ENCODE assay signal across 8 cellular contexts in the genomic region with DNA sequence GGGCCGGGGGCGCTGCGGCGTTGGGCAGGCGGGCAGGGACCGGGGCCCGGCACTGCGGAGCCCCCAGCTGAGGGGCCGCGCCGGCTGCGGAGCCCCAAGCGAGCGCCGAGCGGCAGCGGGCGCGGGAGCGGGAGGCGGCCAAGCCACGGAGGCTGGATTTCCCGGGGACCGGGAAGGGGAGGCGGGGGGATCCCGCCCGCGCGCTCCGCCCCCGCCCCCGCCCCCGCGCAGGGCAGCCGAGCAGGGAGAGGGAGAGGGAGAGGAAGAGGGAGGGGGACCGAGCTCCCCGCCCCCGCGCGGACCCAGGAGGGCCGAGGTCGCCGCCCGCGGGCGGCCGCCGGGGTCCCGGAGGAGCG. TPM values are rescaled to one million over a fixed set of nuclear protein-coding genes. Genes with fewer than 3 reads are reported as not detected.
A peak's percentile ranks its signal among the peaks of the same experiment; 100 is the strongest.
DNase-seq lines count a peak whose midpoint lies in the region; ATAC-seq and TF ChIP-seq lines count a peak whose summit lies in the region.

A gene with protein sequence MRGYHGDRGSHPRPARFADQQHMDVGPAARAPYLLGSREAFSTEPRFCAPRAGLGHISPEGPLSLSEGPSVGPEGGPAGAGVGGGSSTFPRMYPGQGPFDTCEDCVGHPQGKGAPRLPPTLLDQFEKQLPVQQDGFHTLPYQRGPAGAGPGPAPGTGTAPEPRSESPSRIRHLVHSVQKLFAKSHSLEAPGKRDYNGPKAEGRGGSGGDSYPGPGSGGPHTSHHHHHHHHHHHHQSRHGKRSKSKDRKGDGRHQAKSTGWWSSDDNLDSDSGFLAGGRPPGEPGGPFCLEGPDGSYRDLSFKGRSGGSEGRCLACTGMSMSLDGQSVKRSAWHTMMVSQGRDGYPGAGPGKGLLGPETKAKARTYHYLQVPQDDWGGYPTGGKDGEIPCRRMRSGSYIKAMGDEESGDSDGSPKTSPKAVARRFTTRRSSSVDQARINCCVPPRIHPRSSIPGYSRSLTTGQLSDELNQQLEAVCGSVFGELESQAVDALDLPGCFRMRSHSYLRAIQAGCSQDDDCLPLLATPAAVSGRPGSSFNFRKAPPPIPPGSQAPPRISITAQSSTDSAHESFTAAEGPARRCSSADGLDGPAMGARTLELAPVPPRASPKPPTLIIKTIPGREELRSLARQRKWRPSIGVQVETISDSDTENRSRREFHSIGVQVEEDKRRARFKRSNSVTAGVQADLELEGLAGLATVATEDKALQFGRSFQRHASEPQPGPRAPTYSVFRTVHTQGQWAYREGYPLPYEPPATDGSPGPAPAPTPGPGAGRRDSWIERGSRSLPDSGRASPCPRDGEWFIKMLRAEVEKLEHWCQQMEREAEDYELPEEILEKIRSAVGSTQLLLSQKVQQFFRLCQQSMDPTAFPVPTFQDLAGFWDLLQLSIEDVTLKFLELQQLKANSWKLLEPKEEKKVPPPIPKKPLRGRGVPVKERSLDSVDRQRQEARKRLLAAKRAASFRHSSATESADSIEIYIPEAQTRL (minus strand): TSS at position 154 of the 356 bp plus-strand sequence. CDS start 24,267 bp downstream, outside the sequence.

- H3K27me3 ChIP-seq in dorsolateral prefrontal cortex: peaks cover 0 to 48% (median 13%) of the 10 kb centered on the region in 45 donors

- peak within 1 kb of the TSS; percentile 70 for H3K4me3 Mint-ChIP-seq in progenitor cell of endocrine pancreas (ENCODE audit: low read depth)

- H3K27me3 Mint-ChIP-seq in progenitor cell of endocrine pancreas: peaks cover 85% of the 10 kb centered on the region

- H3K9me3 Mint-ChIP-seq in progenitor cell of endocrine pancreas (ENCODE audit: low read depth): no peaks in the 10 kb centered on the region

- H3K4me3 ChIP-seq in dorsolateral prefrontal cortex: peak within 1 kb of the TSS; percentile 45 to 78 (median 66)

- peak; percentile 36 for DNase-seq in DMS153 (lab: John Stamatoyannopoulos, UW)
- DNase-seq in DMS153 treated with DMSO at 0.1 percent for 48 hours (lab: John Stamatoyannopoulos, UW; ENCODE audit: unreplicated experiment): no peak
- DNase-seq in NCI-H526 treated with DMSO at 0.1 percent for 48 hours (lab: John Stamatoyannopoulos, UW): peak; percentile 32
- peak in 1 of 10 donors; percentile 67 for DNase-seq in dorsolateral prefrontal cortex
- peak; percentile 37 for DNase-seq in progenitor cell of endocrine pancreas (ENCODE audit: low spot score, unreplicated experiment)
- DNase-seq in T-helper 9 cell: no peak
- no peak for DNase-seq in activated gamma-delta T cell (lab: John Stamatoyannopoulos, UW)

- H3K36me3 Mint-ChIP-seq in progenitor cell of endocrine pancreas (ENCODE audit: insufficient read depth): no peaks in the 10 kb centered on the region

- ATAC-seq in GM19455 (IDR thresholded peaks at IDR 0.05; ENCODE audit: unreplicated experiment): no peak

- peak within 1 kb of the TSS in 58 of 59 donors; percentile 22 to 97 (median 82) for H3K27ac ChIP-seq in dorsolateral prefrontal cortex

- intact Hi-C loops in dorsolateral prefrontal cortex (cut with DNase I): loop anchor here in 1 of 2 donors (5.0 kb wide), 1 partner anchor 62 kb away; no protein-coding TSS in a partner anchor

- H3K27ac Mint-ChIP-seq in progenitor cell of endocrine pancreas: no peak within 1 kb of the TSS

- H3K4me1 Mint-ChIP-seq in progenitor cell of endocrine pancreas (ENCODE audit: low read depth): peaks cover 2% of the 10 kb centered on the region

- TF ChIP-seq CTCF in dorsolateral prefrontal cortex (IDR thresholded peaks at IDR 0.05 in 54 of 56, conservative IDR thresholded peaks at IDR 0.05 in 2 of 56; ENCODE audit: low read depth in 1 of 56, partially characterized antibody in 56 of 56): no peak
- TF ChIP-seq CTCF in progenitor cell of endocrine pancreas (IDR thresholded peaks at IDR 0.05; ENCODE audit: unreplicated experiment): no peak

RNA-seq across cellular contexts. Expression of the gene that starts here (rescaled TPM):
- total RNA-seq in dorsolateral prefrontal cortex: 100 to 1,000 TPM in 107 of 120 experiments, 10 to 100 TPM in 13; 30.3 to 213 (median 129) TPM
- total RNA-seq in progenitor cell of endocrine pancreas: 1.3 TPM in 2 replicates

Comparison
In these comparisons a context has a peak if more than half of its experiments do, and no peak if none do; other contexts are left out.
1. RNA of the gene that starts here (total RNA-seq): 30.3 to 213 TPM in dorsolateral prefrontal cortex; 1.3 TPM in progenitor cell of endocrine pancreas; every median in the first group is over 10 times any median in the second.
2. DNase-seq: peak in DMS153 (single experiment), NCI-H526 treated with DMSO at 0.1 percent for 48 hours (single experiment) and progenitor cell of endocrine pancreas (single experiment); none in DMS153 treated with DMSO at 0.1 percent for 48 hours (single experiment), T-helper 9 cell (single experiment) and activated gamma-delta T cell (single experiment).